ENCODE assay signal across 8 cellular contexts in the genomic region with DNA sequence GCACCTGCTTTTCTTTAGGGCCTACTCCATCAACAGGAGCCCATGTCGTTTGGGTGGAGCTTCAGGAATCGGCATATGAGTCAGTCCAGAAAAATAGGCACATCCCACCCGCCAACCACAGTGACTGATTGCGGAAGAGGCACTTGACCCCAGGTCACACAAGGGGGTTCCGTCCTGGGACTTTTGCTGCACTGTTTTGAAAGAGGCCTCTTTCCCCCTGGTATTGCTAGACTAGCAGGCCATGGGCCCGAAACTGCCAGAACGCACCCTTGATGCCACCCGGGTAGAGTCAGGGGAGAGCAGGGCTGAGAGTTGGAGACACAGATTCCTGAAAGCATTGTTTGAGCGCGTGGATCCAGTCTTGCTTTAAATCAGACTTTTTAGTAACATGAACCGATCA. TPM values are rescaled to one million over a fixed set of nuclear protein-coding genes. Genes with fewer than 3 reads are reported as not detected.
DNase-seq lines count a peak whose midpoint lies in the region; ATAC-seq, FAIRE-seq and TF ChIP-seq lines count a peak whose summit lies in the region.

No MANE protein-coding gene starts in this region.

- H3K27me3 ChIP-seq in astrocyte (ENCODE audit: insufficient read depth, low read length): peaks cover 5% of the 10 kb centered on the region

- H4K20me1 ChIP-seq in astrocyte (ENCODE audit: insufficient read depth, low read length): no peaks in the 10 kb centered on the region

- POLR2A ChIA-PET in GM10248 (lab: Yijun Ruan, JAX): no interaction called here

- ATAC-seq in HG03095 (IDR thresholded peaks at IDR 0.05; ENCODE audit: unreplicated experiment): peak; percentile 52
- peak; percentile 42 for ATAC-seq in mucosa of descending colon

- H3K4me1 ChIP-seq in astrocyte (ENCODE audit: insufficient read depth, low read length) (no peaks in the 10 kb centered on the region), mucosa of descending colon (ENCODE audit: low read depth) (no peaks in the 10 kb centered on the region)

- no peak for FAIRE-seq in astrocyte (lab: Jason Lieb, UNC)
- FAIRE-seq in HTR-8/SVneo (lab: Jason Lieb, UNC): no peak

- CTCF ChIA-PET in GM10248 (lab: Yijun Ruan, JAX): interaction anchor here (1.7 to 1.8 kb wide), 2 partner anchors 10 to 15 kb away, joined by 7 to 8 read pairs; no protein-coding TSS in a partner anchor

- no peak overlapping the region for H3K27ac Mint-ChIP-seq in astrocyte (ENCODE audit: unreplicated experiment)

- intact Hi-C loops in mucosa of descending colon (cut with DNase I, micrococcal nuclease): no loop called here

- H3K4me3 ChIP-seq in astrocyte (ENCODE audit: insufficient read depth, low read depth, low read length): no peak overlapping the region
- no peak overlapping the region for H3K4me3 ChIP-seq in mucosa of descending colon

- no peaks in the 10 kb centered on the region for H3K36me3 Mint-ChIP-seq in astrocyte (ENCODE audit: low read depth, unreplicated experiment)

- H3K9me3 ChIP-seq in astrocyte (ENCODE audit: insufficient read depth, low read depth, low read length) (no peaks in the 10 kb centered on the region), mucosa of descending colon (no peaks in the 10 kb centered on the region)

- H3K4me2 ChIP-seq in astrocyte (ENCODE audit: low read length): peak overlapping the region; percentile 32

- no peak overlapping the region for H3K9ac ChIP-seq in astrocyte (ENCODE audit: low read length)

- no peaks in the 10 kb centered on the region for H3K79me2 ChIP-seq in astrocyte (ENCODE audit: insufficient read depth, low read length)

- no peaks in the 10 kb centered on the region for H3K36me3 ChIP-seq in astrocyte (ENCODE audit: insufficient read depth, low read length)
- H3K36me3 ChIP-seq in mucosa of descending colon (ENCODE audit: low read depth): no peaks in the 10 kb centered on the region

- TF ChIP-seq CTCF in GM10248 (IDR thresholded peaks at IDR 0.05; ENCODE audit: control extremely low read depth, extremely low read depth, low read depth, missing control alignments) (no peak), astrocyte (IDR thresholded peaks at IDR 0.05; ENCODE audit: insufficient read depth, low read depth, low read length) (no peak), mucosa of descending colon (IDR thresholded peaks at IDR 0.05) (no peak)

- no peak overlapping the region for H3K27ac ChIP-seq in astrocyte (ENCODE audit: low read depth, low read length)

- H3K4me1 Mint-ChIP-seq in astrocyte (ENCODE audit: low read depth, unreplicated experiment): no peaks in the 10 kb centered on the region

- H3K27me3 Mint-ChIP-seq in astrocyte (ENCODE audit: low read depth, unreplicated experiment): no peaks in the 10 kb centered on the region

- no peak overlapping the region for H2AFZ ChIP-seq in astrocyte (ENCODE audit: low read depth, low read length)

- H3K9me3 Mint-ChIP-seq in astrocyte (ENCODE audit: unreplicated experiment): no peaks in the 10 kb centered on the region

- DNase-seq in GM10248 (ENCODE audit: extremely low spot score) (peak; percentile 67), astrocyte (ENCODE audit: low read depth) (peak; percentile 40), mucosa of descending colon (no peak), NCI-H2081 (lab: John Stamatoyannopoulos, UW) (no peak), HTR-8/SVneo (ENCODE audit: insufficient read length, low spot score) (no peak), HK-2 (ENCODE audit: unreplicated experiment) (no peak), UCSD-AML1 (lab: John Stamatoyannopoulos, UW; ENCODE audit: unreplicated experiment) (no peak)

- no peak overlapping the region for H3K4me3 Mint-ChIP-seq in astrocyte (ENCODE audit: unreplicated experiment)

RNA-seq across cellular contexts. Expression of a gene that starts 19.3 kb away (rescaled TPM):
- total RNA-seq in astrocyte (not detected in 2 replicates), mucosa of descending colon (1 to 10 TPM; 1.1 to 6.0 (median 5.4) TPM)

RNA-seq across cellular contexts. Expression of a gene that starts 51.8 kb away (rescaled TPM):
- total RNA-seq in astrocyte: 10.4 and 11.3 TPM in 2 replicates
- total RNA-seq in mucosa of descending colon: 10 to 100 TPM in 1 of 3 donors, 1 to 10 TPM in 2; 7.5 to 12.7 (median 9.9) TPM

RNA-seq across cellular contexts. Expression of a gene that starts 51.9 kb away (rescaled TPM):
- 11.0 and 13.3 TPM in 2 replicates for total RNA-seq in astrocyte
- 10 to 100 TPM in 1 of 3 donors, 1 to 10 TPM in 2; 5.8 to 13.7 (median 7.5) TPM for total RNA-seq in mucosa of descending colon

Comparison
In these comparisons a context has a peak if more than half of its experiments do, and no peak if none do; other contexts are left out.
1. DNase-seq: peak in GM10248 (single experiment) and astrocyte (single experiment); none in mucosa of descending colon (0 of 3), NCI-H2081 (0 of 2), HTR-8/SVneo (single experiment), HK-2 (single experiment) and UCSD-AML1 (single experiment).